Comparison of ENCODE assay signal across 1 cellular context in genomic region chr6:135202821-135203220, GRCh38.
TF ChIP-seq lines count a peak whose summit lies in the region.

No MANE protein-coding gene starts in this region.

TF ChIP-seq in WTC11, 78 proteins besides CTCF, POLR2A, EP300 and RAD21 (continued from another document):
- TF ChIP-seq ZMAT4 (CRISPR knock-in tag; IDR thresholded peaks at IDR 0.05) = no peak
- no peak for TF ChIP-seq AFF4 (CRISPR knock-in tag; IDR thresholded peaks at IDR 0.05; ENCODE audit: borderline replicate concordance)
- no peak for TF ChIP-seq GTF2I (CRISPR knock-in tag; conservative IDR thresholded peaks at IDR 0.05)
- TF ChIP-seq ZNF281 (CRISPR knock-in tag; IDR thresholded peaks at IDR 0.05) = no peak
- no peak for TF ChIP-seq JAZF1 (CRISPR knock-in tag; IDR thresholded peaks at IDR 0.05)
TF ChIP-seq in WTC11: peak in this region for 0.
